1 cellular context compared by ENCODE assay signal in the genomic region with DNA sequence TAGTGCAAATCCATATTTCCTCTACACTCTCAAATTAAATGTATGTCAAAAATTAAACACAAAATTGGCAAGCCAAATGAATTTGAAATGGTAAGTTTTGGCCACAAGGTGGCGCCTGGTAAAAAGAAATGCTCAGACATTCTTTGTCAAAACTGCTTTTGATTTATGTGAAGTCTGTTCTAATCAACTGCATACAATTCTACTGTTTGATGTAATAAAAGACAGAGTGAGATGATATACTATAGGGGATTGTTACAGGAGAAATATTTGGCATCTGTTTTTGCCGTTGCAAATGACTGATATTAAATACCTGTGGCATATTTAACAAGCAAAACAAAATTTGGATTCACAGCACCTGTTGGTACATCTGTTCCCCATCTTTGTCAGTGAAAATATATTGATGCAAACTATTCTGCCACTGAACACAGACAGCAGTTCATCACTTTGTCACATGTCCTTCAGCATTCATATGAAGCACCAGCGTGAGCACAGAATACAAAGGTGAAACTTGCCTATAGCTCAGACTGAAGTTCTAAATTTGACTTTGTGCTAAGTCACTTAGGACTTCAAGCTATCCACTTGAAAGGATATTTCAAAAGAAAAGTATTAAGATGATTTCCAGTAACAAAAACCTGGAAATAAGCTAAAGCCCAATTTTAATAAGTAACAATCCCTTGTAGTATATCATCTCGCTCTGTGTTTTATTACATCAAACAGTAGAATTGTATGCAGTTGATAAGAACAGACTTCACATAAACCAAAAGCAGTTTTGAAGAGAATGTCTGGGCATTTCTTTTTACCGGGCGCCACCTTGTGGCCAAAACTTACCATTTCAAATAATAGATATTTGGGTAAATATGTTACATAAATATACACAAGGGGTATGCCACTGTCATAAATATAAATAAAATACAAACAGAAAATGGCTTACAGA.
TF ChIP-seq lines count a peak whose summit lies in the region.

No MANE protein-coding gene starts in this region.

TF ChIP-seq in GM23338, 12 proteins besides CTCF, POLR2A, EP300 and RAD21 (continued from another document):
- TF ChIP-seq STAT1 (IDR thresholded peaks at IDR 0.05; ENCODE audit: unreplicated experiment) (no peak), JUNB (IDR thresholded peaks at IDR 0.05; ENCODE audit: unreplicated experiment) (no peak), ZNF114 (CRISPR knock-in tag; IDR thresholded peaks at IDR 0.05) (no peak), EZH2 (IDR thresholded peaks at IDR 0.05; ENCODE audit: low read depth, unreplicated experiment) (no peak), CREB1 (CRISPR knock-in tag; IDR thresholded peaks at IDR 0.05; ENCODE audit: low read depth) (no peak), EZH2phosphoT487 (IDR thresholded peaks at IDR 0.05; ENCODE audit: unreplicated experiment) (no peak), NANOG (IDR thresholded peaks at IDR 0.05; ENCODE audit: borderline replicate concordance) (no peak)
- TF ChIP-seq, protein P1, sequence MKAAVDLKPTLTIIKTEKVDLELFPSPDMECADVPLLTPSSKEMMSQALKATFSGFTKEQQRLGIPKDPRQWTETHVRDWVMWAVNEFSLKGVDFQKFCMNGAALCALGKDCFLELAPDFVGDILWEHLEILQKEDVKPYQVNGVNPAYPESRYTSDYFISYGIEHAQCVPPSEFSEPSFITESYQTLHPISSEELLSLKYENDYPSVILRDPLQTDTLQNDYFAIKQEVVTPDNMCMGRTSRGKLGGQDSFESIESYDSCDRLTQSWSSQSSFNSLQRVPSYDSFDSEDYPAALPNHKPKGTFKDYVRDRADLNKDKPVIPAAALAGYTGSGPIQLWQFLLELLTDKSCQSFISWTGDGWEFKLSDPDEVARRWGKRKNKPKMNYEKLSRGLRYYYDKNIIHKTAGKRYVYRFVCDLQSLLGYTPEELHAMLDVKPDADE (IDR thresholded peaks at IDR 0.05), result no peak
- TF ChIP-seq, protein P2, sequence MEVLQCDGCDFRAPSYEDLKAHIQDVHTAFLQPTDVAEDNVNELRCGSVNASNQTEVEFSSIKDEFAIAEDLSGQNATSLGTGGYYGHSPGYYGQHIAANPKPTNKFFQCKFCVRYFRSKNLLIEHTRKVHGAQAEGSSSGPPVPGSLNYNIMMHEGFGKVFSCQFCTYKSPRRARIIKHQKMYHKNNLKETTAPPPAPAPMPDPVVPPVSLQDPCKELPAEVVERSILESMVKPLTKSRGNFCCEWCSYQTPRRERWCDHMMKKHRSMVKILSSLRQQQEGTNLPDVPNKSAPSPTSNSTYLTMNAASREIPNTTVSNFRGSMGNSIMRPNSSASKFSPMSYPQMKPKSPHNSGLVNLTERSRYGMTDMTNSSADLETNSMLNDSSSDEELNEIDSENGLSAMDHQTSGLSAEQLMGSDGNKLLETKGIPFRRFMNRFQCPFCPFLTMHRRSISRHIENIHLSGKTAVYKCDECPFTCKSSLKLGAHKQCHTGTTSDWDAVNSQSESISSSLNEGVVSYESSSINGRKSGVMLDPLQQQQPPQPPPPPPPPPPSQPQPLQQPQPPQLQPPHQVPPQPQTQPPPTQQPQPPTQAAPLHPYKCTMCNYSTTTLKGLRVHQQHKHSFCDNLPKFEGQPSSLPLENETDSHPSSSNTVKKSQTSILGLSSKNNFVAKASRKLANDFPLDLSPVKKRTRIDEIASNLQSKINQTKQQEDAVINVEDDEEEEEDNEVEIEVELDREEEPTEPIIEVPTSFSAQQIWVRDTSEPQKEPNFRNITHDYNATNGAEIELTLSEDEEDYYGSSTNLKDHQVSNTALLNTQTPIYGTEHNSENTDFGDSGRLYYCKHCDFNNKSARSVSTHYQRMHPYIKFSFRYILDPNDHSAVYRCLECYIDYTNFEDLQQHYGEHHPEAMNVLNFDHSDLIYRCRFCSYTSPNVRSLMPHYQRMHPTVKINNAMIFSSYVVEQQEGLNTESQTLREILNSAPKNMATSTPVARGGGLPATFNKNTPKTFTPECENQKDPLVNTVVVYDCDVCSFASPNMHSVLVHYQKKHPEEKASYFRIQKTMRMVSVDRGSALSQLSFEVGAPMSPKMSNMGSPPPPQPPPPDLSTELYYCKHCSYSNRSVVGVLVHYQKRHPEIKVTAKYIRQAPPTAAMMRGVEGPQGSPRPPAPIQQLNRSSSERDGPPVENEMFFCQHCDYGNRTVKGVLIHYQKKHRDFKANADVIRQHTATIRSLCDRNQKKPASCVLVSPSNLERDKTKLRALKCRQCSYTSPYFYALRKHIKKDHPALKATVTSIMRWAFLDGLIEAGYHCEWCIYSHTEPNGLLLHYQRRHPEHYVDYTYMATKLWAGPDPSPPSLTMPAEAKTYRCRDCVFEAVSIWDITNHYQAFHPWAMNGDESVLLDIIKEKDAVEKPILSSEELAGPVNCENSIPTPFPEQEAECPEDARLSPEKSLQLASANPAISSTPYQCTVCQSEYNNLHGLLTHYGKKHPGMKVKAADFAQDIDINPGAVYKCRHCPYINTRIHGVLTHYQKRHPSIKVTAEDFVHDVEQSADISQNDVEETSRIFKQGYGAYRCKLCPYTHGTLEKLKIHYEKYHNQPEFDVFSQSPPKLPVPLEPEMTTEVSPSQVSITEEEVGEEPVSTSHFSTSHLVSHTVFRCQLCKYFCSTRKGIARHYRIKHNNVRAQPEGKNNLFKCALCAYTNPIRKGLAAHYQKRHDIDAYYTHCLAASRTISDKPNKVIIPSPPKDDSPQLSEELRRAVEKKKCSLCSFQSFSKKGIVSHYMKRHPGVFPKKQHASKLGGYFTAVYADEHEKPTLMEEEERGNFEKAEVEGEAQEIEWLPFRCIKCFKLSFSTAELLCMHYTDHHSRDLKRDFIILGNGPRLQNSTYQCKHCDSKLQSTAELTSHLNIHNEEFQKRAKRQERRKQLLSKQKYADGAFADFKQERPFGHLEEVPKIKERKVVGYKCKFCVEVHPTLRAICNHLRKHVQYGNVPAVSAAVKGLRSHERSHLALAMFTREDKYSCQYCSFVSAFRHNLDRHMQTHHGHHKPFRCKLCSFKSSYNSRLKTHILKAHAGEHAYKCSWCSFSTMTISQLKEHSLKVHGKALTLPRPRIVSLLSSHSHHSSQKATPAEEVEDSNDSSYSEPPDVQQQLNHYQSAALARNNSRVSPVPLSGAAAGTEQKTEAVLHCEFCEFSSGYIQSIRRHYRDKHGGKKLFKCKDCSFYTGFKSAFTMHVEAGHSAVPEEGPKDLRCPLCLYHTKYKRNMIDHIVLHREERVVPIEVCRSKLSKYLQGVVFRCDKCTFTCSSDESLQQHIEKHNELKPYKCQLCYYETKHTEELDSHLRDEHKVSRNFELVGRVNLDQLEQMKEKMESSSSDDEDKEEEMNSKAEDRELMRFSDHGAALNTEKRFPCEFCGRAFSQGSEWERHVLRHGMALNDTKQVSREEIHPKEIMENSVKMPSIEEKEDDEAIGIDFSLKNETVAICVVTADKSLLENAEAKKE (CRISPR knock-in tag; IDR thresholded peaks at IDR 0.05), result no peak
- TF ChIP-seq, protein P3, sequence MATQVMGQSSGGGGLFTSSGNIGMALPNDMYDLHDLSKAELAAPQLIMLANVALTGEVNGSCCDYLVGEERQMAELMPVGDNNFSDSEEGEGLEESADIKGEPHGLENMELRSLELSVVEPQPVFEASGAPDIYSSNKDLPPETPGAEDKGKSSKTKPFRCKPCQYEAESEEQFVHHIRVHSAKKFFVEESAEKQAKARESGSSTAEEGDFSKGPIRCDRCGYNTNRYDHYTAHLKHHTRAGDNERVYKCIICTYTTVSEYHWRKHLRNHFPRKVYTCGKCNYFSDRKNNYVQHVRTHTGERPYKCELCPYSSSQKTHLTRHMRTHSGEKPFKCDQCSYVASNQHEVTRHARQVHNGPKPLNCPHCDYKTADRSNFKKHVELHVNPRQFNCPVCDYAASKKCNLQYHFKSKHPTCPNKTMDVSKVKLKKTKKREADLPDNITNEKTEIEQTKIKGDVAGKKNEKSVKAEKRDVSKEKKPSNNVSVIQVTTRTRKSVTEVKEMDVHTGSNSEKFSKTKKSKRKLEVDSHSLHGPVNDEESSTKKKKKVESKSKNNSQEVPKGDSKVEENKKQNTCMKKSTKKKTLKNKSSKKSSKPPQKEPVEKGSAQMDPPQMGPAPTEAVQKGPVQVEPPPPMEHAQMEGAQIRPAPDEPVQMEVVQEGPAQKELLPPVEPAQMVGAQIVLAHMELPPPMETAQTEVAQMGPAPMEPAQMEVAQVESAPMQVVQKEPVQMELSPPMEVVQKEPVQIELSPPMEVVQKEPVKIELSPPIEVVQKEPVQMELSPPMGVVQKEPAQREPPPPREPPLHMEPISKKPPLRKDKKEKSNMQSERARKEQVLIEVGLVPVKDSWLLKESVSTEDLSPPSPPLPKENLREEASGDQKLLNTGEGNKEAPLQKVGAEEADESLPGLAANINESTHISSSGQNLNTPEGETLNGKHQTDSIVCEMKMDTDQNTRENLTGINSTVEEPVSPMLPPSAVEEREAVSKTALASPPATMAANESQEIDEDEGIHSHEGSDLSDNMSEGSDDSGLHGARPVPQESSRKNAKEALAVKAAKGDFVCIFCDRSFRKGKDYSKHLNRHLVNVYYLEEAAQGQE (IDR thresholded peaks at IDR 0.05; ENCODE audit: unreplicated experiment), result no peak
